ENCODE assay signal across 1 cellular context in the genomic region with DNA sequence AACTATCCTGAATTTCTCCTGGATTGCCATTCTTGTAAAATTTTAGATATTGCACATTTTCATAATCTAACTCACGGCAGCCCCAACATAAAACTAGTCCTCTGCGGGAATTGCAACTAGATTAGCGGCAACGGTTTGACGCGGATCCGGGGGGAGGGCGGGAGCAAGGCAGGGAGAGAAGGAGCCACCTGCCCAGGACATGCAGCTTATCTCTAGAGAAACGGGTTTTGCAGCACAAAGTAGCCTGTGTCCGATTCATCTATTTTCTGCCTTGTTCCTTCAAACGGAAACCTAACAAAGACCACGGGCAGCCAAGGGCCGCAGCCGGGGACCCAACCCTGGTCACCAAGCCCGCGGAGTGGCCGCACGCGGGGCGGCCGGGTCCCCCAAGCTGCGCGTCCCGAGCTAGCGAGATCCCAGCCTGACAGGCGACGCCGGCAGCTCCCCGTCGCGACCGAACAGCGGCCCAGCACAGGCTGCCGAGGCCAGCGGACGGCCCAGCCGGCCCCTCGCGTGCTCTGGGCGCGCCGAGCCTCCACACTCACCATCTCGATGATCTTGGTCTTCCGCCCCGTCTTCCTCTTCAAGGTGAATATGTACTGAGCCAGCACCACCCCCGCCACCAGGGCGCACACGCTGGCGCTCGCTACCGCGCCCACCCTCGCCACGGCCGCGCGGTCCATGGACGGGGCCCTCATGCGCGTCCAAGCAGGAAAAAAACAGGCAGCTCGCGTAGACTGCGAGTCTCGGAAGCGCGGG.
TF ChIP-seq lines count a peak whose summit lies in the region.

A gene (minus strand): TSS at position 754 of the 759 bp plus-strand sequence. CDS start 71 bp downstream, at position 683.

TF ChIP-seq in HepG2, 621 proteins besides CTCF, POLR2A, EP300 and RAD21 (continued from another document and continues in another):
- TF ChIP-seq BCL6 (CRISPR knock-in tag; IDR thresholded peaks at IDR 0.05): no peak
- peak; percentile 52 for TF ChIP-seq RBM39 (IDR thresholded peaks at IDR 0.05; ENCODE audit: low read depth, low read length, poor library complexity, severe bottlenecking)
- TF ChIP-seq IRX3 (CRISPR knock-in tag; IDR thresholded peaks at IDR 0.05; ENCODE audit: borderline replicate concordance, low read depth): 0 out of 2 replicates have a peak, but pooled peaks have one; percentile 29
- TF ChIP-seq ZBTB1 (CRISPR knock-in tag; IDR thresholded peaks at IDR 0.05; ENCODE audit: borderline replicate concordance): no peak
- TF ChIP-seq, protein P1, sequence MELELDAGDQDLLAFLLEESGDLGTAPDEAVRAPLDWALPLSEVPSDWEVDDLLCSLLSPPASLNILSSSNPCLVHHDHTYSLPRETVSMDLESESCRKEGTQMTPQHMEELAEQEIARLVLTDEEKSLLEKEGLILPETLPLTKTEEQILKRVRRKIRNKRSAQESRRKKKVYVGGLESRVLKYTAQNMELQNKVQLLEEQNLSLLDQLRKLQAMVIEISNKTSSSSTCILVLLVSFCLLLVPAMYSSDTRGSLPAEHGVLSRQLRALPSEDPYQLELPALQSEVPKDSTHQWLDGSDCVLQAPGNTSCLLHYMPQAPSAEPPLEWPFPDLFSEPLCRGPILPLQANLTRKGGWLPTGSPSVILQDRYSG (CRISPR knock-in tag; IDR thresholded peaks at IDR 0.05): peak; percentile 24; the same call in 1 of the 2 replicates
- TF ChIP-seq, protein P2, sequence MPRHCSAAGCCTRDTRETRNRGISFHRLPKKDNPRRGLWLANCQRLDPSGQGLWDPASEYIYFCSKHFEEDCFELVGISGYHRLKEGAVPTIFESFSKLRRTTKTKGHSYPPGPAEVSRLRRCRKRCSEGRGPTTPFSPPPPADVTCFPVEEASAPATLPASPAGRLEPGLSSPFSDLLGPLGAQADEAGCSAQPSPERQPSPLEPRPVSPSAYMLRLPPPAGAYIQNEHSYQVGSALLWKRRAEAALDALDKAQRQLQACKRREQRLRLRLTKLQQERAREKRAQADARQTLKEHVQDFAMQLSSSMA (CRISPR knock-in tag; IDR thresholded peaks at IDR 0.05): 0 out of 2 replicates have a peak, but pooled peaks have one; percentile 21
- TF ChIP-seq ZFP36L1 (CRISPR knock-in tag; IDR thresholded peaks at IDR 0.05): 0 out of 2 replicates have a peak, but pooled peaks have one; percentile 15
- TF ChIP-seq ZNF333 (CRISPR knock-in tag; IDR thresholded peaks at IDR 0.05; ENCODE audit: borderline replicate concordance): peak; percentile 33; the same call in 1 of the 2 replicates
- TF ChIP-seq YEATS4 (CRISPR knock-in tag; IDR thresholded peaks at IDR 0.05; ENCODE audit: borderline replicate concordance): peak; percentile 85
- TF ChIP-seq, protein P3, sequence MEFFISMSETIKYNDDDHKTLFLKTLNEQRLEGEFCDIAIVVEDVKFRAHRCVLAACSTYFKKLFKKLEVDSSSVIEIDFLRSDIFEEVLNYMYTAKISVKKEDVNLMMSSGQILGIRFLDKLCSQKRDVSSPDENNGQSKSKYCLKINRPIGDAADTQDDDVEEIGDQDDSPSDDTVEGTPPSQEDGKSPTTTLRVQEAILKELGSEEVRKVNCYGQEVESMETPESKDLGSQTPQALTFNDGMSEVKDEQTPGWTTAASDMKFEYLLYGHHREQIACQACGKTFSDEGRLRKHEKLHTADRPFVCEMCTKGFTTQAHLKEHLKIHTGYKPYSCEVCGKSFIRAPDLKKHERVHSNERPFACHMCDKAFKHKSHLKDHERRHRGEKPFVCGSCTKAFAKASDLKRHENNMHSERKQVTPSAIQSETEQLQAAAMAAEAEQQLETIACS (CRISPR knock-in tag; IDR thresholded peaks at IDR 0.05): peak; percentile 74
- TF ChIP-seq SAP130 (CRISPR knock-in tag; IDR thresholded peaks at IDR 0.05; ENCODE audit: low read depth): peak; percentile 42
- TF ChIP-seq, protein P4, sequence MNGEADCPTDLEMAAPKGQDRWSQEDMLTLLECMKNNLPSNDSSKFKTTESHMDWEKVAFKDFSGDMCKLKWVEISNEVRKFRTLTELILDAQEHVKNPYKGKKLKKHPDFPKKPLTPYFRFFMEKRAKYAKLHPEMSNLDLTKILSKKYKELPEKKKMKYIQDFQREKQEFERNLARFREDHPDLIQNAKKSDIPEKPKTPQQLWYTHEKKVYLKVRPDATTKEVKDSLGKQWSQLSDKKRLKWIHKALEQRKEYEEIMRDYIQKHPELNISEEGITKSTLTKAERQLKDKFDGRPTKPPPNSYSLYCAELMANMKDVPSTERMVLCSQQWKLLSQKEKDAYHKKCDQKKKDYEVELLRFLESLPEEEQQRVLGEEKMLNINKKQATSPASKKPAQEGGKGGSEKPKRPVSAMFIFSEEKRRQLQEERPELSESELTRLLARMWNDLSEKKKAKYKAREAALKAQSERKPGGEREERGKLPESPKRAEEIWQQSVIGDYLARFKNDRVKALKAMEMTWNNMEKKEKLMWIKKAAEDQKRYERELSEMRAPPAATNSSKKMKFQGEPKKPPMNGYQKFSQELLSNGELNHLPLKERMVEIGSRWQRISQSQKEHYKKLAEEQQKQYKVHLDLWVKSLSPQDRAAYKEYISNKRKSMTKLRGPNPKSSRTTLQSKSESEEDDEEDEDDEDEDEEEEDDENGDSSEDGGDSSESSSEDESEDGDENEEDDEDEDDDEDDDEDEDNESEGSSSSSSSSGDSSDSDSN (CRISPR knock-in tag; IDR thresholded peaks at IDR 0.05): peak; percentile 83; the same call in 1 of the 2 replicates
- TF ChIP-seq, protein P5, sequence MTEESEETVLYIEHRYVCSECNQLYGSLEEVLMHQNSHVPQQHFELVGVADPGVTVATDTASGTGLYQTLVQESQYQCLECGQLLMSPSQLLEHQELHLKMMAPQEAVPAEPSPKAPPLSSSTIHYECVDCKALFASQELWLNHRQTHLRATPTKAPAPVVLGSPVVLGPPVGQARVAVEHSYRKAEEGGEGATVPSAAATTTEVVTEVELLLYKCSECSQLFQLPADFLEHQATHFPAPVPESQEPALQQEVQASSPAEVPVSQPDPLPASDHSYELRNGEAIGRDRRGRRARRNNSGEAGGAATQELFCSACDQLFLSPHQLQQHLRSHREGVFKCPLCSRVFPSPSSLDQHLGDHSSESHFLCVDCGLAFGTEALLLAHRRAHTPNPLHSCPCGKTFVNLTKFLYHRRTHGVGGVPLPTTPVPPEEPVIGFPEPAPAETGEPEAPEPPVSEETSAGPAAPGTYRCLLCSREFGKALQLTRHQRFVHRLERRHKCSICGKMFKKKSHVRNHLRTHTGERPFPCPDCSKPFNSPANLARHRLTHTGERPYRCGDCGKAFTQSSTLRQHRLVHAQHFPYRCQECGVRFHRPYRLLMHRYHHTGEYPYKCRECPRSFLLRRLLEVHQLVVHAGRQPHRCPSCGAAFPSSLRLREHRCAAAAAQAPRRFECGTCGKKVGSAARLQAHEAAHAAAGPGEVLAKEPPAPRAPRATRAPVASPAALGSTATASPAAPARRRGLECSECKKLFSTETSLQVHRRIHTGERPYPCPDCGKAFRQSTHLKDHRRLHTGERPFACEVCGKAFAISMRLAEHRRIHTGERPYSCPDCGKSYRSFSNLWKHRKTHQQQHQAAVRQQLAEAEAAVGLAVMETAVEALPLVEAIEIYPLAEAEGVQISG (CRISPR knock-in tag; IDR thresholded peaks at IDR 0.05): peak; percentile 52
- TF ChIP-seq FLYWCH1 (CRISPR knock-in tag; IDR thresholded peaks at IDR 0.05): 0 out of 2 replicates have a peak, but pooled peaks have one; percentile 16
- TF ChIP-seq MTF2 (CRISPR knock-in tag; IDR thresholded peaks at IDR 0.05; ENCODE audit: borderline replicate concordance): peak; percentile 86
- TF ChIP-seq ZMYM4 (CRISPR knock-in tag; IDR thresholded peaks at IDR 0.05): peak; percentile 8; the same call in 1 of the 2 replicates
- no peak for TF ChIP-seq TOE1 (CRISPR knock-in tag; IDR thresholded peaks at IDR 0.05)
- TF ChIP-seq, protein P6, sequence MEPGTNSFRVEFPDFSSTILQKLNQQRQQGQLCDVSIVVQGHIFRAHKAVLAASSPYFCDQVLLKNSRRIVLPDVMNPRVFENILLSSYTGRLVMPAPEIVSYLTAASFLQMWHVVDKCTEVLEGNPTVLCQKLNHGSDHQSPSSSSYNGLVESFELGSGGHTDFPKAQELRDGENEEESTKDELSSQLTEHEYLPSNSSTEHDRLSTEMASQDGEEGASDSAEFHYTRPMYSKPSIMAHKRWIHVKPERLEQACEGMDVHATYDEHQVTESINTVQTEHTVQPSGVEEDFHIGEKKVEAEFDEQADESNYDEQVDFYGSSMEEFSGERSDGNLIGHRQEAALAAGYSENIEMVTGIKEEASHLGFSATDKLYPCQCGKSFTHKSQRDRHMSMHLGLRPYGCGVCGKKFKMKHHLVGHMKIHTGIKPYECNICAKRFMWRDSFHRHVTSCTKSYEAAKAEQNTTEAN (CRISPR knock-in tag; conservative IDR thresholded peaks at IDR 0.05): 0 out of 2 replicates have a peak, but pooled peaks have one; percentile 46
- TF ChIP-seq, protein P7, sequence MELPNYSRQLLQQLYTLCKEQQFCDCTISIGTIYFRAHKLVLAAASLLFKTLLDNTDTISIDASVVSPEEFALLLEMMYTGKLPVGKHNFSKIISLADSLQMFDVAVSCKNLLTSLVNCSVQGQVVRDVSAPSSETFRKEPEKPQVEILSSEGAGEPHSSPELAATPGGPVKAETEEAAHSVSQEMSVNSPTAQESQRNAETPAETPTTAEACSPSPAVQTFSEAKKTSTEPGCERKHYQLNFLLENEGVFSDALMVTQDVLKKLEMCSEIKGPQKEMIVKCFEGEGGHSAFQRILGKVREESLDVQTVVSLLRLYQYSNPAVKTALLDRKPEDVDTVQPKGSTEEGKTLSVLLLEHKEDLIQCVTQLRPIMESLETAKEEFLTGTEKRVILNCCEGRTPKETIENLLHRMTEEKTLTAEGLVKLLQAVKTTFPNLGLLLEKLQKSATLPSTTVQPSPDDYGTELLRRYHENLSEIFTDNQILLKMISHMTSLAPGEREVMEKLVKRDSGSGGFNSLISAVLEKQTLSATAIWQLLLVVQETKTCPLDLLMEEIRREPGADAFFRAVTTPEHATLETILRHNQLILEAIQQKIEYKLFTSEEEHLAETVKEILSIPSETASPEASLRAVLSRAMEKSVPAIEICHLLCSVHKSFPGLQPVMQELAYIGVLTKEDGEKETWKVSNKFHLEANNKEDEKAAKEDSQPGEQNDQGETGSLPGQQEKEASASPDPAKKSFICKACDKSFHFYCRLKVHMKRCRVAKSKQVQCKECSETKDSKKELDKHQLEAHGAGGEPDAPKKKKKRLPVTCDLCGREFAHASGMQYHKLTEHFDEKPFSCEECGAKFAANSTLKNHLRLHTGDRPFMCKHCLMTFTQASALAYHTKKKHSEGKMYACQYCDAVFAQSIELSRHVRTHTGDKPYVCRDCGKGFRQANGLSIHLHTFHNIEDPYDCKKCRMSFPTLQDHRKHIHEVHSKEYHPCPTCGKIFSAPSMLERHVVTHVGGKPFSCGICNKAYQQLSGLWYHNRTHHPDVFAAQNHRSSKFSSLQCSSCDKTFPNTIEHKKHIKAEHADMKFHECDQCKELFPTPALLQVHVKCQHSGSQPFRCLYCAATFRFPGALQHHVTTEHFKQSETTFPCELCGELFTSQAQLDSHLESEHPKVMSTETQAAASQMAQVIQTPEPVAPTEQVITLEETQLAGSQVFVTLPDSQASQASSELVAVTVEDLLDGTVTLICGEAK (IDR thresholded peaks at IDR 0.05): no peak
- TF ChIP-seq, protein P7 (CRISPR knock-in tag; IDR thresholded peaks at IDR 0.05): 0 out of 2 replicates have a peak, but pooled peaks have one; percentile 45
- no peak for TF ChIP-seq KLF12 (CRISPR knock-in tag; IDR thresholded peaks at IDR 0.05; ENCODE audit: borderline replicate concordance)
- TF ChIP-seq, protein P8, sequence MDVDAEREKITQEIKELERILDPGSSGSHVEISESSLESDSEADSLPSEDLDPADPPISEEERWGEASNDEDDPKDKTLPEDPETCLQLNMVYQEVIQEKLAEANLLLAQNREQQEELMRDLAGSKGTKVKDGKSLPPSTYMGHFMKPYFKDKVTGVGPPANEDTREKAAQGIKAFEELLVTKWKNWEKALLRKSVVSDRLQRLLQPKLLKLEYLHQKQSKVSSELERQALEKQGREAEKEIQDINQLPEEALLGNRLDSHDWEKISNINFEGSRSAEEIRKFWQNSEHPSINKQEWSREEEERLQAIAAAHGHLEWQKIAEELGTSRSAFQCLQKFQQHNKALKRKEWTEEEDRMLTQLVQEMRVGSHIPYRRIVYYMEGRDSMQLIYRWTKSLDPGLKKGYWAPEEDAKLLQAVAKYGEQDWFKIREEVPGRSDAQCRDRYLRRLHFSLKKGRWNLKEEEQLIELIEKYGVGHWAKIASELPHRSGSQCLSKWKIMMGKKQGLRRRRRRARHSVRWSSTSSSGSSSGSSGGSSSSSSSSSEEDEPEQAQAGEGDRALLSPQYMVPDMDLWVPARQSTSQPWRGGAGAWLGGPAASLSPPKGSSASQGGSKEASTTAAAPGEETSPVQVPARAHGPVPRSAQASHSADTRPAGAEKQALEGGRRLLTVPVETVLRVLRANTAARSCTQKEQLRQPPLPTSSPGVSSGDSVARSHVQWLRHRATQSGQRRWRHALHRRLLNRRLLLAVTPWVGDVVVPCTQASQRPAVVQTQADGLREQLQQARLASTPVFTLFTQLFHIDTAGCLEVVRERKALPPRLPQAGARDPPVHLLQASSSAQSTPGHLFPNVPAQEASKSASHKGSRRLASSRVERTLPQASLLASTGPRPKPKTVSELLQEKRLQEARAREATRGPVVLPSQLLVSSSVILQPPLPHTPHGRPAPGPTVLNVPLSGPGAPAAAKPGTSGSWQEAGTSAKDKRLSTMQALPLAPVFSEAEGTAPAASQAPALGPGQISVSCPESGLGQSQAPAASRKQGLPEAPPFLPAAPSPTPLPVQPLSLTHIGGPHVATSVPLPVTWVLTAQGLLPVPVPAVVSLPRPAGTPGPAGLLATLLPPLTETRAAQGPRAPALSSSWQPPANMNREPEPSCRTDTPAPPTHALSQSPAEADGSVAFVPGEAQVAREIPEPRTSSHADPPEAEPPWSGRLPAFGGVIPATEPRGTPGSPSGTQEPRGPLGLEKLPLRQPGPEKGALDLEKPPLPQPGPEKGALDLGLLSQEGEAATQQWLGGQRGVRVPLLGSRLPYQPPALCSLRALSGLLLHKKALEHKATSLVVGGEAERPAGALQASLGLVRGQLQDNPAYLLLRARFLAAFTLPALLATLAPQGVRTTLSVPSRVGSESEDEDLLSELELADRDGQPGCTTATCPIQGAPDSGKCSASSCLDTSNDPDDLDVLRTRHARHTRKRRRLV (CRISPR knock-in tag; IDR thresholded peaks at IDR 0.05): no peak
